8 cellular contexts compared by ENCODE assay signal in genomic region chr15:64844576-64845140, GRCh38. TPM values are rescaled to one million over a fixed set of nuclear protein-coding genes. Genes with fewer than 3 reads are reported as not detected.
DNase-seq lines count a peak whose midpoint lies in the region; ATAC-seq, FAIRE-seq and TF ChIP-seq lines count a peak whose summit lies in the region.

No MANE protein-coding gene starts in this region.

- 33% methylated on average over 8 of the region's 8 CpGs for WGBS in HepG2 (ENCODE audit: low lambda C conversion rate)
- WGBS in transverse colon (ENCODE audit: low coverage in 1 of 2), 2 donors: 35 to 37% methylated on average over 4 to 8 of the region's 8 CpGs

- no peaks in the 10 kb centered on the region for H4K20me1 ChIP-seq in HepG2 (ENCODE audit: insufficient read depth, low read length)

- TF ChIP-seq CTCF in HepG2 (CRISPR knock-in tag; IDR thresholded peaks at IDR 0.05) (no peak), transverse colon (IDR thresholded peaks at IDR 0.05) (no peak)

- no peak for TF ChIP-seq EP300 in HepG2 (IDR thresholded peaks at IDR 0.05; ENCODE audit: low read depth in 2 of 2, low read length in 2 of 2)
- TF ChIP-seq EP300 in HepG2 (CRISPR knock-in tag; IDR thresholded peaks at IDR 0.05; ENCODE audit: borderline replicate concordance): no peak
- no peak for TF ChIP-seq EP300 in transverse colon (IDR thresholded peaks at IDR 0.05; ENCODE audit: low read depth)

- POLR2A ChIA-PET in activated naive CD8-positive, alpha-beta T cell treated with anti-CD3 and anti-CD28 coated beads, Interleukin-2, amount 10 ng/mL, durations not matched to agents 7 days and 5 days (lab: Charles Lee): interaction anchor here (0.6 to 4.2 kb wide), 6 partner anchors 9 to 139 kb away, joined by 3 to 50 read pairs (median 4); no protein-coding TSS in a partner anchor
- POLR2A ChIA-PET in HepG2 (lab: Yijun Ruan, JAX): no interaction called here

- H3K9me3 Mint-ChIP-seq in activated naive CD8-positive, alpha-beta T cell treated with anti-CD3 and anti-CD28 coated beads, Interleukin-2, amount 10 ng/mL, durations not matched to agents 7 days and 5 days: no peaks in the 10 kb centered on the region

- peak overlapping the region; percentile 55 for H3K4me2 ChIP-seq in HepG2 (ENCODE audit: low read depth, low read length)

- intact Hi-C loops in HepG2 (cut with micrococcal nuclease; ENCODE audit: unreplicated experiment) (no loop called here), transverse colon (cut with DNase I; ENCODE audit: low total_unique reads) (loop anchor here (5.0 kb wide), 1 partner anchor 63 kb away; no protein-coding TSS in a partner anchor)

- DNase-seq in activated T-cell treated with anti-CD3 and anti-CD28 coated beads, Interleukin-2, amount 50 U/mL, for 1 hour: peak; percentile 31
- no peak for DNase-seq in activated T-cell treated with anti-CD3 and anti-CD28 coated beads for 4 hours
- peak; percentile 45 for DNase-seq in activated naive CD8-positive, alpha-beta T cell treated with anti-CD3 and anti-CD28 coated beads, Interleukin-2, amount 10 ng/mL, durations not matched to agents 7 days and 5 days
- DNase-seq in HepG2 (ENCODE audit: low spot score): no peak
- DNase-seq in transverse colon: no peak
- DNase-seq in activated CD4-positive, alpha-beta T cell treated with anti-CD3 and anti-CD28 coated beads, Interleukin-2, amount 50 U/mL, for 1 hour: no peak

- peak; percentile 15 for ATAC-seq in activated naive CD8-positive, alpha-beta T cell treated with anti-CD3 and anti-CD28 coated beads, Interleukin-2, amount 10 ng/mL, durations not matched to agents 7 days and 5 days (ENCODE audit: low read depth)
- ATAC-seq in HepG2 (no peak), HG03039 (IDR thresholded peaks at IDR 0.05; ENCODE audit: unreplicated experiment) (no peak), GM19023 (IDR thresholded peaks at IDR 0.05; ENCODE audit: unreplicated experiment) (no peak)

- no peak overlapping the region for H3K27ac ChIP-seq in HepG2 (ENCODE audit: extremely low read length, insufficient read depth, low read length)
- peak overlapping the region; percentile 89 to 96 (median 94) for H3K27ac ChIP-seq in transverse colon

- peak overlapping the region; percentile 84 for H3K27ac Mint-ChIP-seq in activated naive CD8-positive, alpha-beta T cell treated with anti-CD3 and anti-CD28 coated beads, Interleukin-2, amount 10 ng/mL, durations not matched to agents 7 days and 5 days

- no peaks in the 10 kb centered on the region for H3K9me3 ChIP-seq in HepG2 (ENCODE audit: low read length)
- no peaks in the 10 kb centered on the region for H3K9me3 ChIP-seq in transverse colon

- TF ChIP-seq RAD21 in HepG2 (CRISPR knock-in tag; IDR thresholded peaks at IDR 0.05): no peak

- H3K4me3 Mint-ChIP-seq in activated naive CD8-positive, alpha-beta T cell treated with anti-CD3 and anti-CD28 coated beads, Interleukin-2, amount 10 ng/mL, durations not matched to agents 7 days and 5 days: peak overlapping the region; percentile 94

- H3K4me1 ChIP-seq in HepG2 (ENCODE audit: insufficient read depth, low read length) (peaks cover 66% of the 10 kb centered on the region), transverse colon (peaks cover 18 to 61% (median 39%) of the 10 kb centered on the region in 4 donors)

- H3K4me3 ChIP-seq in HepG2 (replicated peaks in 1 of 3; ENCODE audit: insufficient read depth in 1 of 3, low read depth in 2 of 3, low read length in 3 of 3) (peak overlapping the region in 1 of 3 experiments; percentile 32; a peak in 2 of 6 replicates), transverse colon (peak overlapping the region; percentile 1 to 91 (median 77))

- no peaks in the 10 kb centered on the region for H3K27me3 ChIP-seq in HepG2 (ENCODE audit: control insufficient read depth in 1 of 2, insufficient read depth in 2 of 2, low read length in 2 of 2)
- H3K27me3 ChIP-seq in transverse colon: peaks cover 3% of the 10 kb centered on the region

- no peaks in the 10 kb centered on the region for H3K27me3 Mint-ChIP-seq in activated naive CD8-positive, alpha-beta T cell treated with anti-CD3 and anti-CD28 coated beads, Interleukin-2, amount 10 ng/mL, durations not matched to agents 7 days and 5 days

- TF ChIP-seq POLR2A in HepG2 (IDR thresholded peaks at IDR 0.05; ENCODE audit: insufficient read depth in 1 of 2, low read depth in 2 of 2, low read length in 2 of 2): no peak
- TF ChIP-seq POLR2A in transverse colon (IDR thresholded peaks at IDR 0.05): no peak

- H3K4me1 Mint-ChIP-seq in activated naive CD8-positive, alpha-beta T cell treated with anti-CD3 and anti-CD28 coated beads, Interleukin-2, amount 10 ng/mL, durations not matched to agents 7 days and 5 days: peaks cover 45% of the 10 kb centered on the region

- BruUV-seq in HepG2 (replicated peaks; lab: Mats Ljungman, UMichigan): no TSS peak

- peaks cover 3 to 7% of the 10 kb centered on the region in 2 experiments; a peak in 3 of 5 replicates for H3K36me3 ChIP-seq in HepG2 (replicated peaks in 1 of 2; ENCODE audit: control insufficient read depth in 1 of 2, insufficient read depth in 2 of 2, low read length in 2 of 2)
- no peaks in the 10 kb centered on the region for H3K36me3 ChIP-seq in transverse colon

- peak overlapping the region; percentile 32; the same call in 1 of the 2 replicates for H3K9ac ChIP-seq in HepG2 (ENCODE audit: insufficient read depth, low read depth, low read length)

- peaks cover 19% of the 10 kb centered on the region for H3K36me3 Mint-ChIP-seq in activated naive CD8-positive, alpha-beta T cell treated with anti-CD3 and anti-CD28 coated beads, Interleukin-2, amount 10 ng/mL, durations not matched to agents 7 days and 5 days

- no peak overlapping the region for H2AFZ ChIP-seq in HepG2 (ENCODE audit: low read length)

- H3K79me2 ChIP-seq in HepG2 (ENCODE audit: insufficient read depth, low read length): no peaks in the 10 kb centered on the region

- CTCF ChIA-PET in HepG2 (lab: Yijun Ruan, JAX; ENCODE audit: low intra/inter-chr PET ratio, low total read pairs): no interaction called here

- in situ Hi-C loops in HepG2 (cut with HindIII; ENCODE audit: extremely low pct_ligation_motif_present, low pct_unique_long_range_greater_than_20kb) (no loop called here), transverse colon (cut with MboI; ENCODE audit: low pct_ligation_motif_present in 1 of 4, low pct_unique_long_range_greater_than_20kb in 1 of 4, low sequenced_read_pairs in 3 of 4) (loop anchor here in 1 of 4 donors (10.0 kb wide), 1 partner anchor 50 kb away; no protein-coding TSS in a partner anchor)

- no peak for FAIRE-seq in HepG2 (lab: Jason Lieb, UNC)

RNA-seq across cellular contexts. Expression of gene PLEKHO2, which starts 2.9 kb away (rescaled TPM):
- total RNA-seq in activated naive CD8-positive, alpha-beta T cell treated with anti-CD3 and anti-CD28 coated beads, Interleukin-2, amount 10 ng/mL, durations not matched to agents 7 days and 5 days: 10 to 100 TPM; 25.4 to 25.7 TPM
- total RNA-seq in HepG2 (2016; rRNA removed; fragmentation: Illumina TruSeq; extraction: Trizol): 3.1 and 3.8 TPM in 2 replicates
- 0.61 and 0.71 TPM in 2 replicates for total RNA-seq in HepG2 (2016; cell fraction: cytosol; rRNA removed; fragmentation: Illumina TruSeq; extraction: Trizol; ENCODE audit: low read depth)
- 3.1 and 4.3 TPM in 2 replicates for total RNA-seq in HepG2 (2016; cell fraction: insoluble cytoplasmic fraction; rRNA removed; fragmentation: Illumina TruSeq; extraction: Trizol)
- 1.4 and 1.8 TPM in 2 replicates for total RNA-seq in HepG2 (2016; cell fraction: membrane; rRNA removed; fragmentation: Illumina TruSeq; extraction: Trizol)
- total RNA-seq in HepG2 (2016; cell fraction: nucleus; rRNA removed; fragmentation: Illumina TruSeq; extraction: Trizol): 3.2 and 3.6 TPM in 2 replicates
- 4.8 and 5.1 TPM in 2 replicates for polyA plus RNA-seq in HepG2 (2011; rRNA removed)
- polyA plus RNA-seq in HepG2 (2011; cell fraction: cytosol; rRNA removed): 3.1 and 3.9 TPM in 2 replicates
- 15.5 and 19.5 TPM in 2 replicates for polyA plus RNA-seq in HepG2 (2011; cell fraction: nucleus; rRNA removed)
- 3.9 and 4.4 TPM in 2 replicates for polyA plus RNA-seq in HepG2 (2012)
- polyA plus RNA-seq in HepG2 (2016; cell fraction: cytosol; fragmentation: Illumina TruSeq; extraction: Trizol; ENCODE audit: low read depth): 0.38 and 0.41 TPM in 2 replicates
- polyA plus RNA-seq in HepG2 (2016; cell fraction: insoluble cytoplasmic fraction; fragmentation: Illumina TruSeq; extraction: Trizol; ENCODE audit: low read depth): 2.2 and 3.1 TPM in 2 replicates
- 0.70 and 0.73 TPM in 2 replicates for polyA plus RNA-seq in HepG2 (2016; cell fraction: membrane; fragmentation: Illumina TruSeq; extraction: Trizol; ENCODE audit: low read depth)
- 17.8 and 18.9 TPM in 2 replicates for polyA plus RNA-seq in HepG2 (2016; cell fraction: nucleus; fragmentation: Illumina TruSeq; extraction: Trizol; ENCODE audit: insufficient read depth, low read depth)
- 3.4 and 9.7 TPM in 2 replicates for polyA minus RNA-seq in HepG2 (2011; rRNA and poly(A)+ RNA removed; ENCODE audit: low replicate concordance)
- polyA minus RNA-seq in HepG2 (2011; cell fraction: cytosol; rRNA and poly(A)+ RNA removed): 3.4 and 3.5 TPM in 2 replicates
- polyA minus RNA-seq in HepG2 (2011; cell fraction: nucleus; rRNA and poly(A)+ RNA removed): 4.4 and 6.8 TPM in 2 replicates
- 10 to 100 TPM in 2 of 4 donors, 1 to 10 TPM in 2; 4.6 to 12.3 (median 9.8) TPM for total RNA-seq in transverse colon

RNA-seq across cellular contexts. Expression of gene PIF1, which starts 19.2 kb away (rescaled TPM):
- total RNA-seq in activated naive CD8-positive, alpha-beta T cell treated with anti-CD3 and anti-CD28 coated beads, Interleukin-2, amount 10 ng/mL, durations not matched to agents 7 days and 5 days: 10 to 100 TPM; 45.8 to 49.7 TPM
- total RNA-seq in HepG2 (2016; rRNA removed; fragmentation: Illumina TruSeq; extraction: Trizol): 8.3 and 19.7 TPM in 2 replicates
- total RNA-seq in HepG2 (2016; cell fraction: cytosol; rRNA removed; fragmentation: Illumina TruSeq; extraction: Trizol; ENCODE audit: low read depth): 10.1 and 10.8 TPM in 2 replicates
- 7.8 and 21.1 TPM in 2 replicates for total RNA-seq in HepG2 (2016; cell fraction: insoluble cytoplasmic fraction; rRNA removed; fragmentation: Illumina TruSeq; extraction: Trizol)
- total RNA-seq in HepG2 (2016; cell fraction: membrane; rRNA removed; fragmentation: Illumina TruSeq; extraction: Trizol): 8.0 and 9.6 TPM in 2 replicates
- 22.6 and 34.5 TPM in 2 replicates for total RNA-seq in HepG2 (2016; cell fraction: nucleus; rRNA removed; fragmentation: Illumina TruSeq; extraction: Trizol)
- 14.0 and 18.5 TPM in 2 replicates for polyA plus RNA-seq in HepG2 (2011; rRNA removed)
- 5.4 and 11.1 TPM in 2 replicates for polyA plus RNA-seq in HepG2 (2011; cell fraction: cytosol; rRNA removed)
- polyA plus RNA-seq in HepG2 (2011; cell fraction: nucleus; rRNA removed): 50.6 and 90.5 TPM in 2 replicates
- 3.2 and 9.0 TPM in 2 replicates for polyA plus RNA-seq in HepG2 (2012)
- polyA plus RNA-seq in HepG2 (2016; cell fraction: cytosol; fragmentation: Illumina TruSeq; extraction: Trizol; ENCODE audit: low read depth): 1.2 and 1.3 TPM in 2 replicates
- polyA plus RNA-seq in HepG2 (2016; cell fraction: insoluble cytoplasmic fraction; fragmentation: Illumina TruSeq; extraction: Trizol; ENCODE audit: low read depth): 7.2 and 8.0 TPM in 2 replicates
- polyA plus RNA-seq in HepG2 (2016; cell fraction: membrane; fragmentation: Illumina TruSeq; extraction: Trizol; ENCODE audit: low read depth): 3.6 and 4.0 TPM in 2 replicates
- 105 and 116 TPM in 2 replicates for polyA plus RNA-seq in HepG2 (2016; cell fraction: nucleus; fragmentation: Illumina TruSeq; extraction: Trizol; ENCODE audit: insufficient read depth, low read depth)
- 12.7 and 35.9 TPM in 2 replicates for polyA minus RNA-seq in HepG2 (2011; rRNA and poly(A)+ RNA removed; ENCODE audit: low replicate concordance)
- polyA minus RNA-seq in HepG2 (2011; cell fraction: cytosol; rRNA and poly(A)+ RNA removed): 1.6 and 4.1 TPM in 2 replicates
- 11.4 and 16.5 TPM in 2 replicates for polyA minus RNA-seq in HepG2 (2011; cell fraction: nucleus; rRNA and poly(A)+ RNA removed)
- 10 to 100 TPM in 1 of 4 donors, 1 to 10 TPM in 3; 1.1 to 49.8 (median 2.3) TPM for total RNA-seq in transverse colon

Comparison
In these comparisons a context has a peak if more than half of its experiments do, and no peak if none do; other contexts are left out.
1. DNase-seq: peak in activated T-cell treated with anti-CD3 and anti-CD28 coated beads, Interleukin-2, amount 50 U/mL, for 1 hour (single experiment) and activated naive CD8-positive, alpha-beta T cell treated with anti-CD3 and anti-CD28 coated beads, Interleukin-2, amount 10 ng/mL, durations not matched to agents 7 days and 5 days (single experiment); none in activated T-cell treated with anti-CD3 and anti-CD28 coated beads for 4 hours (single experiment), HepG2 (single experiment), transverse colon (single experiment) and activated CD4-positive, alpha-beta T cell treated with anti-CD3 and anti-CD28 coated beads, Interleukin-2, amount 50 U/mL, for 1 hour (single experiment).